8 cellular contexts compared by ENCODE assay signal in genomic region chr1:31931241-31932225, GRCh38. TPM values are rescaled to one million over a fixed set of nuclear protein-coding genes. Genes with fewer than 3 reads are reported as not detected.
DNase-seq lines count a peak whose midpoint lies in the region; ATAC-seq, FAIRE-seq and TF ChIP-seq lines count a peak whose summit lies in the region.

No MANE protein-coding gene starts in this region.

- ATAC-seq in GM23338 (peak; percentile 42), HG03175 (IDR thresholded peaks at IDR 0.05; ENCODE audit: unreplicated experiment) (no peak), HG03045 (IDR thresholded peaks at IDR 0.05; ENCODE audit: unreplicated experiment) (no peak)
- no peak for ATAC-seq in effector memory CD8-positive, alpha-beta T cell (replicated peaks)

- no peak for TF ChIP-seq CTCF in GM23338 (conservative IDR thresholded peaks at IDR 0.05; ENCODE audit: low read depth in 2 of 2)
- TF ChIP-seq CTCF in osteoblast (IDR thresholded peaks at IDR 0.05; ENCODE audit: extremely low read depth, low read depth, low read length) = no peak
- no peak for TF ChIP-seq CTCF in MM.1S (IDR thresholded peaks at IDR 0.05; ENCODE audit: low read length)

- peak; percentile 87 for FAIRE-seq in RCC 7860 (lab: Jason Lieb, UNC)

- H3K27me3 ChIP-seq in GM23338 (ENCODE audit: insufficient read depth) (no peaks in the 10 kb centered on the region), osteoblast (ENCODE audit: insufficient read depth, low read length) (no peaks in the 10 kb centered on the region), MM.1S (replicated peaks; ENCODE audit: insufficient read depth, low read length) (no peaks in the 10 kb centered on the region)

- H3F3A ChIP-seq in GM23338 (replicated peaks; ENCODE audit: low read depth) (no peaks in the 10 kb centered on the region), MM.1S (ENCODE audit: insufficient read depth, low read length) (peaks cover 2% of the 10 kb centered on the region; the same call in 1 of the 2 replicates)

- peak overlapping the region; percentile 48 for H3K4me3 Mint-ChIP-seq in GM23338
- H3K4me3 Mint-ChIP-seq in effector memory CD8-positive, alpha-beta T cell = peak overlapping the region; percentile 88 to 96

- H3K79me2 ChIP-seq in GM23338 (replicated peaks; ENCODE audit: insufficient read depth) = peaks cover 100% of the 10 kb centered on the region
- H3K79me2 ChIP-seq in osteoblast (ENCODE audit: insufficient read depth, low read length) = peaks cover 99% of the 10 kb centered on the region
- peaks cover 98% of the 10 kb centered on the region for H3K79me2 ChIP-seq in MM.1S (ENCODE audit: low read length)

- H3K4me1 ChIP-seq in GM23338 (ENCODE audit: insufficient read depth) (peaks cover 59% of the 10 kb centered on the region), osteoblast (ENCODE audit: insufficient read depth, low read length) (peaks cover 71% of the 10 kb centered on the region), MM.1S (ENCODE audit: low read length) (peaks cover 28% of the 10 kb centered on the region)

- H3K27me3 Mint-ChIP-seq in GM23338 (ENCODE audit: insufficient read depth, low read depth, poor library complexity) = peaks cover 1% of the 10 kb centered on the region
- H3K27me3 Mint-ChIP-seq in effector memory CD8-positive, alpha-beta T cell = no peaks in the 10 kb centered on the region

- no peak overlapping the region; the same call in 1 of the 2 replicates for H3K27ac ChIP-seq in GM23338 (ENCODE audit: low read depth)
- H3K27ac ChIP-seq in osteoblast (ENCODE audit: low read depth, low read length) = peak overlapping the region; percentile 60
- H3K27ac ChIP-seq in MM.1S (ENCODE audit: low read length) = no peak overlapping the region

- H4K20me1 ChIP-seq in GM23338 (replicated peaks; ENCODE audit: insufficient read depth) (peaks cover 72% of the 10 kb centered on the region), osteoblast (ENCODE audit: insufficient read depth, low read length) (peaks cover 92% of the 10 kb centered on the region), MM.1S (ENCODE audit: insufficient read depth, low read length) (peaks cover 72% of the 10 kb centered on the region)

- H3K36me3 ChIP-seq in GM23338 (ENCODE audit: insufficient read depth) (no peaks in the 10 kb centered on the region), osteoblast (ENCODE audit: insufficient read depth, low read length) (peaks cover 6% of the 10 kb centered on the region), MM.1S (replicated peaks; ENCODE audit: insufficient read depth, low read length) (no peaks in the 10 kb centered on the region)

- H2AFZ ChIP-seq in GM23338 = no peak overlapping the region
- no peak overlapping the region for H2AFZ ChIP-seq in osteoblast (ENCODE audit: low read length)
- no peak overlapping the region for H2AFZ ChIP-seq in MM.1S (ENCODE audit: low read length)

- H3K9me3 ChIP-seq in osteoblast (ENCODE audit: low read depth, low read length) = no peaks in the 10 kb centered on the region
- H3K9me3 ChIP-seq in MM.1S (replicated peaks; ENCODE audit: insufficient read depth, low read length) = no peaks in the 10 kb centered on the region

- H3K9me3 Mint-ChIP-seq in GM23338 = no peaks in the 10 kb centered on the region
- no peaks in the 10 kb centered on the region for H3K9me3 Mint-ChIP-seq in effector memory CD8-positive, alpha-beta T cell

- no peaks in the 10 kb centered on the region for H3K36me3 Mint-ChIP-seq in GM23338 (ENCODE audit: low read depth)
- H3K36me3 Mint-ChIP-seq in effector memory CD8-positive, alpha-beta T cell (ENCODE audit: insufficient read depth) = peaks cover 17% of the 10 kb centered on the region

- peak overlapping the region; percentile 9 for H3K27ac Mint-ChIP-seq in GM23338
- H3K27ac Mint-ChIP-seq in effector memory CD8-positive, alpha-beta T cell = peak overlapping the region; percentile 84 to 88

- peak; percentile 37 for DNase-seq in GM23338 (ENCODE audit: low spot score)
- DNase-seq in RCC 7860 (ENCODE audit: low spot score) = peak; percentile 32
- no peak for DNase-seq in effector memory CD8-positive, alpha-beta T cell
- DNase-seq in osteoblast (ENCODE audit: insufficient read length, low spot score, missing footprints) = peak; percentile 66
- DNase-seq in NCI-H2196 (lab: John Stamatoyannopoulos, UW; ENCODE audit: unreplicated experiment) = no peak
- no peak for DNase-seq in MM.1S

- no peaks in the 10 kb centered on the region for H3K9me2 ChIP-seq in GM23338 (ENCODE audit: insufficient read depth)
- H3K9me2 ChIP-seq in MM.1S (replicated peaks; ENCODE audit: insufficient read depth, low read length) = no peaks in the 10 kb centered on the region

- no peak overlapping the region for H3K9ac ChIP-seq in MM.1S (ENCODE audit: low read length)

- H3K4me3 ChIP-seq in GM23338 = peak overlapping the region; percentile 15
- H3K4me3 ChIP-seq in osteoblast (ENCODE audit: insufficient read depth, low read length) = peak overlapping the region; percentile 9
- H3K4me3 ChIP-seq in MM.1S (ENCODE audit: low read length) = no peak overlapping the region

- peak overlapping the region; percentile 48 for H3K4me2 ChIP-seq in GM23338
- H3K4me2 ChIP-seq in osteoblast (ENCODE audit: insufficient read depth, low read length) = peak overlapping the region; percentile 60
- no peak overlapping the region for H3K4me2 ChIP-seq in MM.1S (ENCODE audit: low read depth, low read length)

- H3K4me1 Mint-ChIP-seq in GM23338 = peaks cover 61% of the 10 kb centered on the region
- H3K4me1 Mint-ChIP-seq in effector memory CD8-positive, alpha-beta T cell (ENCODE audit: low read depth in 2 of 2) = peaks cover 63 to 82% of the 10 kb centered on the region in 2 donors

TF ChIP-seq in GM23338, 12 proteins besides CTCF, POLR2A, EP300 and RAD21 (continues in another document):
- TF ChIP-seq ETS1 (IDR thresholded peaks at IDR 0.05) (no peak), EZH2 (IDR thresholded peaks at IDR 0.05; ENCODE audit: low read depth, unreplicated experiment) (no peak), ZNF114 (CRISPR knock-in tag; IDR thresholded peaks at IDR 0.05) (no peak), EZH2phosphoT487 (IDR thresholded peaks at IDR 0.05; ENCODE audit: unreplicated experiment) (no peak), ZNF331 (CRISPR knock-in tag; IDR thresholded peaks at IDR 0.05; ENCODE audit: low read depth) (no peak), STAT1 (IDR thresholded peaks at IDR 0.05; ENCODE audit: unreplicated experiment) (no peak), NANOG (IDR thresholded peaks at IDR 0.05; ENCODE audit: borderline replicate concordance) (no peak), CREB1 (CRISPR knock-in tag; IDR thresholded peaks at IDR 0.05; ENCODE audit: low read depth) (no peak)

RNA-seq across cellular contexts. Expression of gene PTP4A2, which starts 6.6 kb away (rescaled TPM):
- 260 and 354 TPM in 2 replicates for total RNA-seq in GM23338 (2014; rRNA removed; shearing (Covaris generic))
- polyA plus RNA-seq in GM23338 (2016; fragmentation: Nextera tagmentation; extraction: Ambion mirVana) = 138 and 153 TPM in 2 replicates
- 539 and 568 TPM in 2 replicates for total RNA-seq in osteoblast

Comparison
In these comparisons a context has a peak if more than half of its experiments do, and no peak if none do; other contexts are left out.
1. DNase-seq: peak in GM23338 (single experiment), RCC 7860 (single experiment) and osteoblast (single experiment); none in effector memory CD8-positive, alpha-beta T cell (0 of 3), NCI-H2196 (single experiment) and MM.1S (single experiment).